Comparison of ENCODE assay signal across 8 cellular contexts in the genomic region with DNA sequence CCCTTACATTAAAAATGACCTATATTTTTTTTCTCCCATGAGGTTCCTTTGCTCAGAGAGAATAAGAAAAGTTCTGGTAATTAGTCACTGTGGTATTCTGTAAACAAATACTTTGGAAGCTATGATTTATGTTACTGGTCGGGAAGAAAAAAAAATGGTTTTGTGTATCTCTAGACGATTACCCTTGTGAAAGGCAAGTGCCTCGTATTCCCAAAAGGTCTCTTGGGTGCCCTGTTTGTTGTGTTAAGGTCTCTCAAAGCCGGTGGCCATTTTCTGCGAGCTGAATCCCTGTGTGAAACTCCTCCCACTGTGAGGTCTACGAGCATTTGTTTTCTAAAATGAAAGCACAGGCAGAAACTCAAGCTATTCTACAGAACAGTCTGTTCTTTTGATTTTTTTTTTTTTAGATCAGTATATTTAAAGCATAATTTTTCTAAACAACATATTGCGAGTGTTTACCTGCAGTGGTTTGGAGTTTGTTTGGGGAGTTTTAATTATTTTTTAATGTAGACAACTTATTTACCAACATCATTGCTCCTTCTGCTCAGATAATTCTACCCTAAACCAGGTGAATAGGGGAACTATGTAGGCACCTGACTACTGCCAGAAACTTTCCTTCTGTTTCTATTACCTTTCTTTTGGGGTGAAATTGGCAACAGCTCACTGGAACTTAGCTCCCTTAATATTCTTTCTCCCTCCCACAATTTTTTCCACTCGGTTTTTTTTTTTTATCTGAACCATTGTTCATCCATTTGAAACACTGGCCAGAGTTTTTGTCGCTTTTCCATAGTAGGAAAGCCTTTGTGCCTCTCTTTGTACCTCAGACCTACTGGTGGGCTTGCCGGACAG. TPM values are rescaled to one million over a fixed set of nuclear protein-coding genes. Genes with fewer than 3 reads are reported as not detected.
DNase-seq lines count a peak whose midpoint lies in the region; FAIRE-seq and TF ChIP-seq lines count a peak whose summit lies in the region.

No MANE protein-coding gene starts in this region.

- H3K4me2 ChIP-seq in fibroblast of lung (ENCODE audit: extremely low read depth, insufficient read depth, low read length): peak overlapping the region; percentile 84
- H3K4me2 ChIP-seq in neural progenitor cell: peak overlapping the region; percentile 56

- no peaks in the 10 kb centered on the region for H3K27me3 Mint-ChIP-seq in activated T-helper 1 cell treated with anti-CD3 and anti-CD28 coated beads, Interleukin-12 subunit alpha, Interleukin-12 subunit beta, Interleukin-2, Interleukin-4 antibody, amounts not matched to agents 30 ng/mL and 10 ng/mL and 1 ng/mL, durations not matched to agents 14 hours and 24 hours and 36 hours (ENCODE audit: insufficient read depth)
- no peaks in the 10 kb centered on the region for H3K27me3 Mint-ChIP-seq in neural progenitor cell (ENCODE audit: insufficient read depth, low read depth)

- H3K27me3 ChIP-seq in ACC112 (ENCODE audit: insufficient read depth, low read length) (no peaks in the 10 kb centered on the region), fibroblast of lung (ENCODE audit: control insufficient read depth, insufficient read depth, low read length) (no peaks in the 10 kb centered on the region), neural progenitor cell (no peaks in the 10 kb centered on the region), H7 (ENCODE audit: control insufficient read depth, insufficient read depth, low read length) (peaks cover 18% of the 10 kb centered on the region)

- H3K4me3 ChIP-seq in ACC112 (ENCODE audit: low read depth, low read length): peak overlapping the region; percentile 58
- H3K4me3 ChIP-seq in fibroblast of lung (replicated peaks in 1 of 4; ENCODE audit: control extremely low read depth in 1 of 4, insufficient read depth in 1 of 4, low read depth in 3 of 4, low read length in 4 of 4): peak overlapping the region; percentile 5 to 39 (median 32)
- no peak overlapping the region for H3K4me3 ChIP-seq in neural progenitor cell
- no peak overlapping the region for H3K4me3 ChIP-seq in H7 (ENCODE audit: insufficient read depth, low read depth, low read length)

- H3K27ac ChIP-seq in ACC112 (ENCODE audit: low read depth, low read length): peak overlapping the region; percentile 96
- H3K27ac ChIP-seq in fibroblast of lung (ENCODE audit: insufficient read depth, low read length): peak overlapping the region; percentile 87
- no peak overlapping the region for H3K27ac ChIP-seq in neural progenitor cell

- peak overlapping the region; percentile 20 for H2AFZ ChIP-seq in ACC112 (ENCODE audit: low read length, unreplicated experiment)
- no peak overlapping the region for H2AFZ ChIP-seq in fibroblast of lung (ENCODE audit: low read length)
- peak overlapping the region; percentile 98 for H2AFZ ChIP-seq in neural progenitor cell (replicated peaks)

- peak; percentile 86 for FAIRE-seq in GM19239 (lab: Jason Lieb, UNC)

- TF ChIP-seq CTCF in fibroblast of lung (conservative IDR thresholded peaks at IDR 0.05 in 1 of 2, IDR thresholded peaks at IDR 0.05 in 1 of 2; ENCODE audit: low read depth in 1 of 2, low read length in 2 of 2) (no peak), neural progenitor cell (IDR thresholded peaks at IDR 0.05) (no peak)

- H3K4me1 Mint-ChIP-seq in activated T-helper 1 cell treated with anti-CD3 and anti-CD28 coated beads, Interleukin-12 subunit alpha, Interleukin-12 subunit beta, Interleukin-2, Interleukin-4 antibody, amounts not matched to agents 30 ng/mL and 10 ng/mL and 1 ng/mL, durations not matched to agents 14 hours and 24 hours and 36 hours (ENCODE audit: low read depth): peaks cover 61% of the 10 kb centered on the region
- H3K4me1 Mint-ChIP-seq in neural progenitor cell: peaks cover 46% of the 10 kb centered on the region

- H3K9ac ChIP-seq in fibroblast of lung (ENCODE audit: insufficient read depth, low read length): peak overlapping the region; percentile 51
- H3K9ac ChIP-seq in neural progenitor cell: no peak overlapping the region

- no peaks in the 10 kb centered on the region for H3K9me3 Mint-ChIP-seq in activated T-helper 1 cell treated with anti-CD3 and anti-CD28 coated beads, Interleukin-12 subunit alpha, Interleukin-12 subunit beta, Interleukin-2, Interleukin-4 antibody, amounts not matched to agents 30 ng/mL and 10 ng/mL and 1 ng/mL, durations not matched to agents 14 hours and 24 hours and 36 hours
- no peaks in the 10 kb centered on the region for H3K9me3 Mint-ChIP-seq in neural progenitor cell

- H4K20me1 ChIP-seq in fibroblast of lung (ENCODE audit: control insufficient read depth, extremely low read depth, insufficient read depth, low read length) (no peaks in the 10 kb centered on the region), neural progenitor cell (ENCODE audit: low read depth) (no peaks in the 10 kb centered on the region)

- H3K27ac Mint-ChIP-seq in activated T-helper 1 cell treated with anti-CD3 and anti-CD28 coated beads, Interleukin-12 subunit alpha, Interleukin-12 subunit beta, Interleukin-2, Interleukin-4 antibody, amounts not matched to agents 30 ng/mL and 10 ng/mL and 1 ng/mL, durations not matched to agents 14 hours and 24 hours and 36 hours: peak overlapping the region; percentile 98
- H3K27ac Mint-ChIP-seq in neural progenitor cell: peak overlapping the region; percentile 30

- H3K36me3 ChIP-seq in ACC112 (ENCODE audit: insufficient read depth, low read length) (peaks cover 52% of the 10 kb centered on the region), fibroblast of lung (ENCODE audit: control insufficient read depth, insufficient read depth, low read length) (peaks cover 24% of the 10 kb centered on the region), neural progenitor cell (no peaks in the 10 kb centered on the region), H7 (replicated peaks; ENCODE audit: control insufficient read depth, insufficient read depth, low read length) (no peaks in the 10 kb centered on the region)

- peak overlapping the region; percentile 85 for H3K4me3 Mint-ChIP-seq in activated T-helper 1 cell treated with anti-CD3 and anti-CD28 coated beads, Interleukin-12 subunit alpha, Interleukin-12 subunit beta, Interleukin-2, Interleukin-4 antibody, amounts not matched to agents 30 ng/mL and 10 ng/mL and 1 ng/mL, durations not matched to agents 14 hours and 24 hours and 36 hours
- H3K4me3 Mint-ChIP-seq in neural progenitor cell: no peak overlapping the region

- DNase-seq in GM19239 (ENCODE audit: insufficient read length, low spot score) (no peak), NCI-H2227 (lab: John Stamatoyannopoulos, UW; ENCODE audit: unreplicated experiment) (peak; percentile 58), fibroblast of lung (ENCODE audit: low read depth in 2 of 2) (peak; percentile 84 to 95), neural progenitor cell (ENCODE audit: low spot score) (peak; percentile 44), cerebellar nuclear complex (lab: John Stamatoyannopoulos, UW) (no peak), H7 (no peak)
- DNase-seq in activated T-helper 1 cell treated with anti-CD3 and anti-CD28 coated beads, Interleukin-12 subunit alpha, Interleukin-12 subunit beta, Interleukin-2, Interleukin-4 antibody, amounts not matched to agents 30 ng/mL and 10 ng/mL and 1 ng/mL, durations not matched to agents 14 hours and 24 hours and 36 hours (ENCODE audit: low spot score): peak; percentile 55

- peaks cover 38% of the 10 kb centered on the region for H3K36me3 Mint-ChIP-seq in activated T-helper 1 cell treated with anti-CD3 and anti-CD28 coated beads, Interleukin-12 subunit alpha, Interleukin-12 subunit beta, Interleukin-2, Interleukin-4 antibody, amounts not matched to agents 30 ng/mL and 10 ng/mL and 1 ng/mL, durations not matched to agents 14 hours and 24 hours and 36 hours (ENCODE audit: low read depth)
- peaks cover 27% of the 10 kb centered on the region for H3K36me3 Mint-ChIP-seq in neural progenitor cell

- H3K9me3 ChIP-seq in fibroblast of lung (ENCODE audit: control insufficient read depth, insufficient read depth, low read depth, low read length) (no peaks in the 10 kb centered on the region), neural progenitor cell (ENCODE audit: low read depth) (no peaks in the 10 kb centered on the region)

- peaks cover 75% of the 10 kb centered on the region for H3K4me1 ChIP-seq in ACC112 (ENCODE audit: control insufficient read depth, insufficient read depth, low read length, unreplicated experiment)
- H3K4me1 ChIP-seq in fibroblast of lung (ENCODE audit: control insufficient read depth, extremely low read depth, insufficient read depth, low read length): peaks cover 61% of the 10 kb centered on the region
- peaks cover 17% of the 10 kb centered on the region for H3K4me1 ChIP-seq in neural progenitor cell

- peaks cover 14% of the 10 kb centered on the region for H3F3A ChIP-seq in neural progenitor cell (ENCODE audit: low read depth)

- peaks cover 79% of the 10 kb centered on the region for H3K79me2 ChIP-seq in ACC112 (ENCODE audit: control insufficient read depth, insufficient read depth, low read length, unreplicated experiment)
- H3K79me2 ChIP-seq in fibroblast of lung (ENCODE audit: control insufficient read depth, insufficient read depth, low read length): peaks cover 77% of the 10 kb centered on the region
- H3K79me2 ChIP-seq in neural progenitor cell (ENCODE audit: low read depth): no peaks in the 10 kb centered on the region

- intact Hi-C loops in activated T-helper 1 cell treated with anti-CD3 and anti-CD28 coated beads, Interleukin-12 subunit alpha, Interleukin-12 subunit beta, Interleukin-2, Interleukin-4 antibody, amounts not matched to agents 30 ng/mL and 10 ng/mL and 1 ng/mL, durations not matched to agents 14 hours and 24 hours and 36 hours (cut with micrococcal nuclease): loop anchor here (2.0 to 5.0 kb wide), 7 partner anchors 42 to 1035 kb away; a partner anchor contains a TSS

RNA-seq across cellular contexts. Expression of a gene that starts 44.0 kb away (rescaled TPM):
- 20.0 and 21.0 TPM in 2 replicates for total RNA-seq in activated T-helper 1 cell treated with anti-CD3 and anti-CD28 coated beads, Interleukin-12 subunit alpha, Interleukin-12 subunit beta, Interleukin-2, Interleukin-4 antibody, amounts not matched to agents 30 ng/mL and 10 ng/mL and 1 ng/mL, durations not matched to agents 14 hours and 24 hours and 36 hours
- total RNA-seq in fibroblast of lung: 142 and 191 TPM in 2 replicates
- 64.0 and 96.0 TPM in 2 replicates for polyA plus RNA-seq in fibroblast of lung
- 41.3 and 85.4 TPM in 2 replicates for polyA plus RNA-seq in fibroblast of lung (2012)
- polyA minus RNA-seq in fibroblast of lung (ENCODE audit: low replicate concordance): 105 and 128 TPM in 2 replicates
- total RNA-seq in neural progenitor cell (ENCODE audit: low replicate concordance): 16.9 and 24.5 TPM in 2 replicates
- total RNA-seq in H7 (2014; rRNA removed; shearing (Covaris generic)): 6.7 and 9.5 TPM in 2 replicates

Comparison
In these comparisons a context has a peak if more than half of its experiments do, and no peak if none do; other contexts are left out.
1. H3K4me3 ChIP-seq: peak in ACC112 (single experiment) and fibroblast of lung (4 of 4); none in neural progenitor cell (single experiment) and H7 (single experiment).
2. DNase-seq: peak in NCI-H2227 (single experiment), activated T-helper 1 cell treated with anti-CD3 and anti-CD28 coated beads, Interleukin-12 subunit alpha, Interleukin-12 subunit beta, Interleukin-2, Interleukin-4 antibody, amounts not matched to agents 30 ng/mL and 10 ng/mL and 1 ng/mL, durations not matched to agents 14 hours and 24 hours and 36 hours (single experiment), fibroblast of lung (2 of 2) and neural progenitor cell (single experiment); none in GM19239 (single experiment), cerebellar nuclear complex (0 of 2) and H7 (single experiment).